ENCODE assay signal across 15 cellular contexts in the genomic region with DNA sequence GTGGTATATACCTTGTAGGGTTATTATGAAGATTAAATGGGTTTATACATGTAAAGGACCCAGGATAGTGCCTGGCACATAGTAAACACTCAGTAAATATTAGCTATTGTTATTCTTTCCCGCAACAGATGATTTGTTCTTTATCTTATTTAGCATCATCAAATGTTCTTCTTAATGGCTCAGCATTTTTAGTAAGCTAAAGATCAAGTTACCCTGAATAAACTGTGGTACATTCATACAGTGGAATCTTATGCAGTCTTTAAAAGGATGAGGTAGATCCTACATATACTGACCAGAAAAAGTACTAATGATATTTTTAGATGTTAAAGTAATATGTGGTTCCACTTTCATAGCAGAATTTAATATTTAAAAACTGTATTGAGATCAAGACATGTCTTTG.
"Had no signal": no experiment of that assay in that cellular context is flagged by ENCODE, and none has a peak within 500 bp of the region (broad histone marks: within the 10 kb centered on the region; RNA-seq: fewer than 3 reads in every experiment).

No MANE protein-coding gene starts in this region.

- ATAC-seq: left lobe of liver, natural killer cell, pancreas, right lobe of liver had no signal

- DNase-seq: cortex of kidney; dorsolateral prefrontal cortex; effector CD8-positive, alpha-beta T cell; islet precursor cell; natural killer cell; pancreas; right lobe of liver; stimulated activated CD4-positive, alpha-beta T cell treated with anti-CD3 and anti-CD28 coated beads, Interleukin-2, amount 100 ng/mL, for 24 hours; stimulated activated CD4-positive, alpha-beta T cell treated with anti-CD3 and anti-CD28 coated beads, Interleukin-4, amount 100 ng/mL, for 4 hours; stimulated activated naive CD4-positive, alpha-beta T cell; stomach; substantia nigra had no signal

- H3K27me3 ChIP-seq: dorsolateral prefrontal cortex, pancreas, right lobe of liver, stomach had no signal

- H3K27ac ChIP-seq: pancreas, right lobe of liver, skin epidermis, stomach, thoracic aorta had no signal

- H3K4me3 ChIP-seq: pancreas, right lobe of liver, skin epidermis, stomach, thoracic aorta had no signal

- H3K9me3 ChIP-seq: pancreas, right lobe of liver, stomach, thoracic aorta had no signal

- FAIRE-seq: pancreas had no signal

- H3K36me3 ChIP-seq: pancreas, right lobe of liver, stomach, thoracic aorta had no signal
